In the genomic region with DNA sequence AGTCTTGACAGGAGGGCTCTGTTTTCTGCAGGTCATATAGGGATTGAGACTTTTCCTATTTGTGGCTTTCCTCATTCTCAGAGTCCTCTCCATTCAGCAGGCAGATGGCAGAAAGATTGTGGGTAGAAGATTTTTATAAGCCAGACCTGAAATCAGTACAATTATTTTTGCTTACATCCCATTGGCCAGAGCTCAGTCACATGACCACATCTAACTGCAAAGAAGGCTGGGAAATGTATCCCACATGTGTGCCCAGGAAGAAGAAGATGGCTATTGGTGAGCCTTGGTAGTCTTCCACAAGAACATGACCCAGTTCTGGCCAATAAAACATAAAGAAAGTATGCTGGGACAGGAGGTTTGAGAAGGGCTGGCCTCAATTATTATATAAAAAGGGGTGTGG, we compare ENCODE assay signal across 17 cellular contexts. TPM values are rescaled to one million over a fixed set of nuclear protein-coding genes. Genes with fewer than 3 reads are reported as not detected.
DNase-seq lines count a peak whose midpoint lies in the region; ATAC-seq and TF ChIP-seq lines count a peak whose summit lies in the region.
"Had no signal": no experiment of that assay in that cellular context is flagged by ENCODE, and none has a peak within 500 bp of the region (broad histone marks: within the 10 kb centered on the region; RNA-seq: fewer than 3 reads in every experiment).

No MANE protein-coding gene starts in this region.

- POLR2A ChIA-PET in HCT116 (lab: Charles Lee): interaction anchor here (1.0 kb wide), 1 partner anchor 36 kb away, joined by 4 read pairs; no protein-coding TSS in a partner anchor
- POLR2A ChIA-PET in activated CD4-positive, alpha-beta memory T cell treated with anti-CD3 and anti-CD28 coated beads, Interleukin-2, amount 10 ng/mL, durations not matched to agents 7 days and 5 days (lab: Charles Lee): no interaction called here

- H3K9me2 ChIP-seq in HCT116 (ENCODE audit: insufficient read depth): no peaks in the 10 kb centered on the region

- H3K4me1 ChIP-seq in HCT116 (ENCODE audit: control insufficient read depth in 1 of 2, insufficient read depth in 2 of 2, low read length in 2 of 2) (peaks cover 18 to 19% of the 10 kb centered on the region in 2 experiments), lung (ENCODE audit: control insufficient read depth in 2 of 2, insufficient read depth in 2 of 2, low read length in 2 of 2) (peaks cover 10% of the 10 kb centered on the region in 2 donors), subcutaneous abdominal adipose tissue (ENCODE audit: control insufficient read depth in 5 of 5, insufficient read depth in 5 of 5, low read length in 5 of 5) (peaks cover 11 to 57% (median 46%) of the 10 kb centered on the region in 5 donors)

- peak overlapping the region; percentile 59 for H3K4me2 ChIP-seq in HCT116 (ENCODE audit: low read length)

- H3K4me3 Mint-ChIP-seq in activated CD4-positive, alpha-beta memory T cell treated with anti-CD3 and anti-CD28 coated beads, Interleukin-2, amount 10 ng/mL, durations not matched to agents 7 days and 5 days: no peak overlapping the region
- H3K4me3 Mint-ChIP-seq: activated CD4-positive, alpha-beta T cell treated with anti-CD3 and anti-CD28 coated beads, Interleukin-2, amount 10 ng/mL, durations not matched to agents 7 days and 5 days; activated naive CD8-positive, alpha-beta T cell; central memory CD8-positive, alpha-beta T cell; nephron progenitor cell; stimulated activated memory B cell treated with anti-CD40 and anti-IgM and Interleukin-4, amounts not matched to agents 10 μg/mL and 1 μg/mL and 100 μg/mL, for 72 hours had no signal

- BruUV-seq in HCT116 (replicated peaks; lab: Mats Ljungman, UMichigan): no TSS peak

- no peak overlapping the region for H3K27ac Mint-ChIP-seq in activated CD4-positive, alpha-beta memory T cell treated with anti-CD3 and anti-CD28 coated beads, Interleukin-2, amount 10 ng/mL, durations not matched to agents 7 days and 5 days
- H3K27ac Mint-ChIP-seq: activated CD4-positive, alpha-beta T cell treated with anti-CD3 and anti-CD28 coated beads, Interleukin-2, amount 10 ng/mL, durations not matched to agents 7 days and 5 days; activated naive CD8-positive, alpha-beta T cell; nephron progenitor cell; stimulated activated memory B cell treated with anti-CD40 and anti-IgM and Interleukin-4, amounts not matched to agents 10 μg/mL and 1 μg/mL and 100 μg/mL, for 72 hours had no signal

- H3K9me3 ChIP-seq in HCT116 (ENCODE audit: control insufficient read depth in 1 of 2, insufficient read depth in 1 of 2, low read depth in 1 of 2, low read length in 2 of 2) (peaks cover 0 to 5% of the 10 kb centered on the region in 2 experiments; a peak in 1 of 4 replicates), WERI-Rb-1 (ENCODE audit: severe bottlenecking) (peaks cover 16% of the 10 kb centered on the region), lung (ENCODE audit: control insufficient read depth in 2 of 2, insufficient read depth in 1 of 2, low read length in 1 of 2) (no peaks in the 10 kb centered on the region), subcutaneous abdominal adipose tissue (ENCODE audit: control insufficient read depth in 5 of 5, low read length in 5 of 5) (no peaks in the 10 kb centered on the region)

- H3K4me1 Mint-ChIP-seq in activated CD4-positive, alpha-beta memory T cell treated with anti-CD3 and anti-CD28 coated beads, Interleukin-2, amount 10 ng/mL, durations not matched to agents 7 days and 5 days: peaks cover 3% of the 10 kb centered on the region
- H3K4me1 Mint-ChIP-seq: central memory CD8-positive, alpha-beta T cell; nephron progenitor cell had no signal

- intact Hi-C loops in HCT116 (cut with micrococcal nuclease): no loop called here

- TF ChIP-seq CTCF in HCT116 (IDR thresholded peaks at IDR 0.05 in 2 of 3, conservative IDR thresholded peaks at IDR 0.05 in 1 of 3; ENCODE audit: borderline replicate concordance in 1 of 3, insufficient read depth in 1 of 3, low read depth in 2 of 3, low read length in 2 of 3) (no peak), WERI-Rb-1 (IDR thresholded peaks at IDR 0.05; ENCODE audit: low read depth, low read length) (no peak), lung (IDR thresholded peaks at IDR 0.05; ENCODE audit: control extremely low read depth, extremely low read depth) (no peak), GM20000 (IDR thresholded peaks at IDR 0.05; ENCODE audit: extremely low read depth, missing control alignments) (no peak)

- H3K4me3 ChIP-seq in HCT116 (replicated peaks in 1 of 2; ENCODE audit: low read depth in 1 of 2, low read length in 2 of 2): no peak overlapping the region
- no peak overlapping the region for H3K4me3 ChIP-seq in WERI-Rb-1 (ENCODE audit: low read depth, low read length)
- H3K4me3 ChIP-seq in lung: no peak overlapping the region
- H3K4me3 ChIP-seq in subcutaneous abdominal adipose tissue (ENCODE audit: low read depth in 1 of 5, low read length in 5 of 5): no peak overlapping the region

- no peaks in the 10 kb centered on the region for H3K9me3 Mint-ChIP-seq in activated CD4-positive, alpha-beta memory T cell treated with anti-CD3 and anti-CD28 coated beads, Interleukin-2, amount 10 ng/mL, durations not matched to agents 7 days and 5 days
- H3K9me3 Mint-ChIP-seq: central memory CD8-positive, alpha-beta T cell had no signal

- TF ChIP-seq RAD21 in HCT116 (IDR thresholded peaks at IDR 0.05; ENCODE audit: low read depth): no peak

- DNase-seq in HCT116 (ENCODE audit: low read depth, low spot score): no peak
- DNase-seq in WERI-Rb-1: no peak
- no peak for DNase-seq in lung (ENCODE audit: low spot score)
- no peak for DNase-seq in GM20000 (ENCODE audit: low spot score)
- DNase-seq in activated CD4-positive, alpha-beta memory T cell treated with anti-CD3 and anti-CD28 coated beads, Interleukin-2, amount 10 ng/mL, durations not matched to agents 7 days and 5 days: no peak
- no peak for DNase-seq in RKO (ENCODE audit: low spot score)
- DNase-seq: activated CD4-positive, alpha-beta T cell treated with anti-CD3 and anti-CD28 coated beads, Interleukin-2, amount 10 ng/mL, durations not matched to agents 7 days and 5 days; NCI-H146; NCI-H345; nephron progenitor cell; NK-92 treated with Interleukin-12 subunit alpha and Interleukin-12 subunit beta, amount 100 ng/mL, for 24 hours had no signal

- no peaks in the 10 kb centered on the region for H3K36me3 Mint-ChIP-seq in activated CD4-positive, alpha-beta memory T cell treated with anti-CD3 and anti-CD28 coated beads, Interleukin-2, amount 10 ng/mL, durations not matched to agents 7 days and 5 days (ENCODE audit: low read depth)
- H3K36me3 Mint-ChIP-seq: stimulated activated memory B cell treated with anti-CD40 and anti-IgM and Interleukin-4, amounts not matched to agents 10 μg/mL and 1 μg/mL and 100 μg/mL, for 72 hours had no signal

- TF ChIP-seq POLR2A in HCT116 (IDR thresholded peaks at IDR 0.05; ENCODE audit: borderline replicate concordance, extremely low read depth, insufficient read depth, insufficient read length): no peak

- H3K27ac ChIP-seq in HCT116 (ENCODE audit: low read depth, low read length) (no peak overlapping the region), WERI-Rb-1 (peak overlapping the region; percentile 29), lung (ENCODE audit: low read depth in 1 of 2, low read length in 1 of 2) (peak overlapping the region; percentile 78 to 92), subcutaneous abdominal adipose tissue (ENCODE audit: low read depth, low read length) (peak overlapping the region; percentile 84)

- RAD21 ChIA-PET in HCT116 (lab: Charles Lee; ENCODE audit: low non-redundant PET in 1 of 2, low total read pairs in 2 of 2, uncharacterized antibody in 2 of 2, unreplicated experiment in 2 of 2): interaction anchor here in 1 of 2 experiments (1.3 kb wide), 1 partner anchor 39 kb away, joined by 3 read pairs; no protein-coding TSS in a partner anchor

- no peaks in the 10 kb centered on the region for H4K20me1 ChIP-seq in HCT116 (ENCODE audit: insufficient read depth)

- no peaks in the 10 kb centered on the region for H3K79me2 ChIP-seq in HCT116 (ENCODE audit: insufficient read depth, low read length)

- H3K9ac ChIP-seq in HCT116 (ENCODE audit: low read length) (0 out of 2 replicates have a peak overlapping the region, but pooled peaks have one; percentile 20), subcutaneous abdominal adipose tissue (ENCODE audit: low read length in 5 of 5) (peak overlapping the region in 3 of 5 donors; percentile 10 to 26 (median 11))

- H3K27me3 ChIP-seq in HCT116 (ENCODE audit: insufficient read depth, low read length) (0 out of 2 replicates have a peak, but pooled peaks cover 4% of the 10 kb centered on the region), WERI-Rb-1 (ENCODE audit: insufficient read depth, low read depth, severe bottlenecking) (no peaks in the 10 kb centered on the region), lung (ENCODE audit: control insufficient read depth, insufficient read depth) (no peaks in the 10 kb centered on the region), subcutaneous abdominal adipose tissue (ENCODE audit: control insufficient read depth in 5 of 5, insufficient read depth in 4 of 5, low read length in 5 of 5) (no peaks in the 10 kb centered on the region)

- H2AFZ ChIP-seq in HCT116 (ENCODE audit: low read depth, low read length, poor library complexity, severe bottlenecking): no peak overlapping the region

- H3K36me3 ChIP-seq in HCT116 (ENCODE audit: control insufficient read depth in 1 of 2, insufficient read depth in 2 of 2, low read length in 2 of 2) (no peaks in the 10 kb centered on the region), WERI-Rb-1 (peaks cover 11% of the 10 kb centered on the region; the same call in 1 of the 2 replicates), lung (ENCODE audit: control insufficient read depth in 2 of 2, insufficient read depth in 2 of 2, low read length in 2 of 2) (no peaks in the 10 kb centered on the region), subcutaneous abdominal adipose tissue (ENCODE audit: control insufficient read depth in 5 of 5, insufficient read depth in 5 of 5, low read length in 5 of 5) (no peaks in the 10 kb centered on the region)

- H3K27me3 Mint-ChIP-seq in activated CD4-positive, alpha-beta memory T cell treated with anti-CD3 and anti-CD28 coated beads, Interleukin-2, amount 10 ng/mL, durations not matched to agents 7 days and 5 days: peaks cover 10% of the 10 kb centered on the region
- H3K27me3 Mint-ChIP-seq: activated CD4-positive, alpha-beta T cell treated with anti-CD3 and anti-CD28 coated beads, Interleukin-2, amount 10 ng/mL, durations not matched to agents 7 days and 5 days; activated naive CD8-positive, alpha-beta T cell had no signal

- CTCF ChIA-PET in HCT116 (lab: Charles Lee): no interaction called here
- CTCF ChIA-PET in activated CD4-positive, alpha-beta memory T cell treated with anti-CD3 and anti-CD28 coated beads, Interleukin-2, amount 10 ng/mL, durations not matched to agents 7 days and 5 days (lab: Charles Lee): no interaction called here

- ATAC-seq in HCT116 (no peak), lung (ENCODE audit: insufficient read depth, low FRiP score) (no peak)
- ATAC-seq: stimulated activated memory B cell treated with anti-CD40 and anti-IgM and Interleukin-4, amounts not matched to agents 10 μg/mL and 1 μg/mL and 100 μg/mL, for 72 hours had no signal

RNA-seq across cellular contexts. Expression of a gene that starts 21.5 kb away (rescaled TPM):
- total RNA-seq in HCT116 (2021; ENCODE audit: unreplicated experiment) (0.20 TPM), lung (10 to 100 TPM in 1 of 2 donors, under 1 TPM in 1; 0.23 to 44.8 TPM)
- polyA plus RNA-seq in HCT116 (2012): 0.15 and 0.21 TPM in 2 replicates
- polyA plus RNA-seq in lung: 10 to 100 TPM; 24.1 to 92.1 TPM
- total RNA-seq in activated CD4-positive, alpha-beta memory T cell treated with anti-CD3 and anti-CD28 coated beads, Interleukin-2, amount 10 ng/mL, durations not matched to agents 7 days and 5 days: not detected
- total RNA-seq: activated CD4-positive, alpha-beta T cell treated with anti-CD3 and anti-CD28 coated beads, Interleukin-2, amount 10 ng/mL, durations not matched to agents 7 days and 5 days; frontal cortex; LHCN-M2 had no signal

RNA-seq across cellular contexts. Expression of a gene that starts 42.1 kb away (rescaled TPM):
- total RNA-seq in HCT116 (2021; ENCODE audit: unreplicated experiment) (25.9 TPM), lung (1 to 10 TPM; 6.2 to 9.8 TPM)
- polyA plus RNA-seq in HCT116 (2012): 33.7 and 36.3 TPM in 2 replicates
- polyA plus RNA-seq in lung: 10 to 100 TPM in 1 of 2 donors, 1 to 10 TPM in 1; 4.2 to 55.2 TPM
- total RNA-seq in activated CD4-positive, alpha-beta memory T cell treated with anti-CD3 and anti-CD28 coated beads, Interleukin-2, amount 10 ng/mL, durations not matched to agents 7 days and 5 days: 10 to 100 TPM; 79.0 to 79.7 TPM

RNA-seq across cellular contexts. Expression of a gene that starts 52.0 kb away (rescaled TPM):
- total RNA-seq in HCT116 (2021; ENCODE audit: unreplicated experiment): not detected
- not detected in 2 replicates for polyA plus RNA-seq in HCT116 (2012)
- 1 to 10 TPM in 1 of 2 donors, under 1 TPM in 1; 0.48 to 2.6 TPM for total RNA-seq in lung
- 1 to 10 TPM in 1 of 2 donors, under 1 TPM in 1; 0.81 to 1.5 TPM for polyA plus RNA-seq in lung
- total RNA-seq in activated CD4-positive, alpha-beta memory T cell treated with anti-CD3 and anti-CD28 coated beads, Interleukin-2, amount 10 ng/mL, durations not matched to agents 7 days and 5 days: not detected
- total RNA-seq: activated CD4-positive, alpha-beta T cell treated with anti-CD3 and anti-CD28 coated beads, Interleukin-2, amount 10 ng/mL, durations not matched to agents 7 days and 5 days; frontal cortex; LHCN-M2 had no signal
